Comparison of ENCODE assay signal across 9 cellular contexts in genomic region chr6:116666869-116667268, GRCh38. TPM values are rescaled to one million over a fixed set of nuclear protein-coding genes. Genes with fewer than 3 reads are reported as not detected.
A peak's percentile ranks its signal among the peaks of the same experiment; 100 is the strongest.
DNase-seq lines count a peak whose midpoint lies in the region; ATAC-seq and TF ChIP-seq lines count a peak whose summit lies in the region.
"Had no signal": no experiment of that assay in that cellular context is flagged by ENCODE, and none has a peak within 500 bp of the region (broad histone marks: within the 10 kb centered on the region; RNA-seq: fewer than 3 reads in every experiment).

No MANE protein-coding gene starts in this region.

- H3F3A ChIP-seq in SU-DHL-6 (ENCODE audit: insufficient read depth) (no peaks in the 10 kb centered on the region; the same call in 1 of the 2 replicates), neural cell (ENCODE audit: insufficient read depth, low read length, poor library complexity, severe bottlenecking) (no peaks in the 10 kb centered on the region)

- H3K4me3 ChIP-seq in SU-DHL-6 (ENCODE audit: insufficient read depth, low read length, poor library complexity, severe bottlenecking) (peak overlapping the region; percentile 88), neural cell (ENCODE audit: low read length) (peak overlapping the region; percentile 75), left lung (no peak overlapping the region)

- TF ChIP-seq EP300 in neural cell (conservative IDR thresholded peaks at IDR 0.05; ENCODE audit: poor library complexity, severe bottlenecking): no peak

- H3K9me3 ChIP-seq in SU-DHL-6 (ENCODE audit: insufficient read depth, low read length) (no peaks in the 10 kb centered on the region), neural cell (ENCODE audit: low read length) (no peaks in the 10 kb centered on the region), left lung (no peaks in the 10 kb centered on the region)

- H3K9me2 ChIP-seq in SU-DHL-6 (replicated peaks; ENCODE audit: insufficient read depth, low read length) (no peaks in the 10 kb centered on the region), neural cell (ENCODE audit: insufficient read depth, low read length) (no peaks in the 10 kb centered on the region)

- intact Hi-C loops in left lung (cut with DNase I): no loop called here

- TF ChIP-seq RAD21 in neural cell (conservative IDR thresholded peaks at IDR 0.05): no peak

- ATAC-seq in GM18870 (IDR thresholded peaks at IDR 0.05; ENCODE audit: unreplicated experiment): peak; percentile 59
- peak; percentile 40 for ATAC-seq in HG02642 (IDR thresholded peaks at IDR 0.05; ENCODE audit: poor library complexity, unreplicated experiment)
- no peak for ATAC-seq in left lung
- ATAC-seq in HG02588 (IDR thresholded peaks at IDR 0.05; ENCODE audit: unreplicated experiment): no peak

- no peak for TF ChIP-seq CTCF in SU-DHL-6 (IDR thresholded peaks at IDR 0.05; ENCODE audit: insufficient read depth, low read length, poor library complexity, severe bottlenecking)
- no peak for TF ChIP-seq CTCF in neural cell (IDR thresholded peaks at IDR 0.05; ENCODE audit: poor library complexity, severe bottlenecking)
- TF ChIP-seq CTCF in left lung (IDR thresholded peaks at IDR 0.05): no peak

- H3K4me1 ChIP-seq in left lung: peaks cover 14 to 32% of the 10 kb centered on the region in 2 donors

- peaks cover 67% of the 10 kb centered on the region for H3K79me2 ChIP-seq in SU-DHL-6 (ENCODE audit: insufficient read depth, low read length)
- H3K79me2 ChIP-seq in neural cell (replicated peaks; ENCODE audit: insufficient read depth, low read length): peaks cover 53% of the 10 kb centered on the region

- peak overlapping the region; percentile 20 for H3K9ac ChIP-seq in SU-DHL-6 (ENCODE audit: low read length)
- H3K9ac ChIP-seq in neural cell (ENCODE audit: low read length): no peak overlapping the region

- H4K20me1 ChIP-seq in SU-DHL-6 (ENCODE audit: low read depth, low read length) (peaks cover 19% of the 10 kb centered on the region), neural cell (ENCODE audit: insufficient read depth) (no peaks in the 10 kb centered on the region)

- no peaks in the 10 kb centered on the region for H3K27me3 ChIP-seq in SU-DHL-6 (ENCODE audit: low read length)
- H3K27me3 ChIP-seq in neural cell (ENCODE audit: insufficient read depth, low read depth, low read length): no peaks in the 10 kb centered on the region
- no peaks in the 10 kb centered on the region for H3K27me3 ChIP-seq in left lung

- H3K4me2 ChIP-seq in SU-DHL-6 (ENCODE audit: low read depth, low read length, poor library complexity, severe bottlenecking) (peak overlapping the region; percentile 93), neural cell (ENCODE audit: low read length) (peak overlapping the region; percentile 94)

- DNase-seq in left lung (no peak), islet precursor cell (no peak), pons (ENCODE audit: low spot score) (no peak)
- DNase-seq: nucleus accumbens had no signal

- no peak overlapping the region for H3K27ac ChIP-seq in SU-DHL-6 (ENCODE audit: low read depth, low read length)
- H3K27ac ChIP-seq in neural cell (ENCODE audit: low read length): no peak overlapping the region
- H3K27ac ChIP-seq in left lung: no peak overlapping the region

- H2AFZ ChIP-seq in SU-DHL-6 (ENCODE audit: low read depth, low read length, severe bottlenecking) (no peak overlapping the region), neural cell (ENCODE audit: low read depth, low read length) (no peak overlapping the region)

- H3K36me3 ChIP-seq in SU-DHL-6 (ENCODE audit: low read length) (no peaks in the 10 kb centered on the region), neural cell (ENCODE audit: insufficient read depth, low read length) (no peaks in the 10 kb centered on the region), left lung (no peaks in the 10 kb centered on the region)

TF ChIP-seq in neural cell, 6 proteins besides CTCF, POLR2A, EP300 and RAD21:
- TF ChIP-seq MXI1 (conservative IDR thresholded peaks at IDR 0.05; ENCODE audit: poor library complexity, severe bottlenecking) (no peak), REST (IDR thresholded peaks at IDR 0.05; ENCODE audit: borderline replicate concordance) (no peak), SMC3 (conservative IDR thresholded peaks at IDR 0.05; ENCODE audit: poor library complexity) (no peak), EZH2 (IDR thresholded peaks at IDR 0.05; ENCODE audit: borderline replicate concordance, insufficient read depth, low read length, poor library complexity, severe bottlenecking) (no peak), TAF1 (IDR thresholded peaks at IDR 0.05; ENCODE audit: low read depth) (no peak), POLR2AphosphoS5 (IDR thresholded peaks at IDR 0.05) (no peak)

RNA-seq across cellular contexts. Expression of gene ZUP1, which starts 1.7 kb away (rescaled TPM):
- polyA plus RNA-seq in neural cell: 50.5 and 52.1 TPM in 2 replicates
- polyA minus RNA-seq in neural cell: 57.9 and 58.7 TPM in 2 replicates
- total RNA-seq in left lung: 10 to 100 TPM in 1 of 2 donors, 1 to 10 TPM in 1; 8.2 to 12.4 TPM

RNA-seq across cellular contexts. Expression of gene KPNA5, which starts 14.1 kb away (rescaled TPM):
- 45.0 and 48.5 TPM in 2 replicates for polyA plus RNA-seq in neural cell
- 59.4 and 95.7 TPM in 2 replicates for polyA minus RNA-seq in neural cell
- 10 to 100 TPM; 10.2 to 11.8 TPM for total RNA-seq in left lung

RNA-seq across cellular contexts. Expression of gene RSPH4A, which starts 50.6 kb away (rescaled TPM):
- 10.2 and 11.0 TPM in 2 replicates for polyA plus RNA-seq in neural cell
- 9.7 and 10.0 TPM in 2 replicates for polyA minus RNA-seq in neural cell
- 1 to 10 TPM in 1 of 2 donors, under 1 TPM in 1; 0.15 to 5.1 TPM for total RNA-seq in left lung

Comparison
In these comparisons a context has a peak if more than half of its experiments do, and no peak if none do; other contexts are left out.
1. ATAC-seq: peak in GM18870 (single experiment) and HG02642 (single experiment); none in left lung (single experiment) and HG02588 (single experiment).
2. H3K4me3 ChIP-seq: peak in SU-DHL-6 (single experiment) and neural cell (single experiment); none in left lung (0 of 2).